ENCODE assay signal across 10 cellular contexts in the genomic region with DNA sequence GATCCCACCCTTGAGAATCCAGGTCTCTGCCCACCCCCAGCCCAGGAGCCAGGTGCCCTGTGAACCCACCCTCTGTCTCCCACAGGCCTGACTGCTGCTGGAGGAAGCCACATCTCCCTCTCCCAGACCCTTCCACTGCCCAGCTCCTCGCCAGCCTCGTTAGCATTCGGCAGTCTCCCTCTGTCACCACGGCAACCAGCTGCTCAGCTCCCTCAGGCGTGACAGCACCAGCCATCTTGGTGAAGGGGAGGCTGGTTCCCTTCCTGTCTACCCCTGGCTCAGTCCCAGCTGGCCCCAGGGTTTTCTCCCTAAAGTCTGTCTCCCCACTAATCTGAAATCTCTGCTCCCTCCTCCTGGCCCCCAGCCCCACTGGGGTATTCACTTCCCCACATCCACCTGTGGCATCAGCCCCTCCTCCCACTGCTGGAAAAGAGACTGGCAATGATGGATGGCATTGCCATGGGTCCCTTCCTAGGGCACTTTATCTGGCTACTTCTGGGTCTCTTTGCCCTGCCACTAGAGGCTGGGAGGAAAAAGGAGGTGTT. TPM values are rescaled to one million over a fixed set of nuclear protein-coding genes. Genes with fewer than 3 reads are reported as not detected.
DNase-seq lines count a peak whose midpoint lies in the region; TF ChIP-seq lines count a peak whose summit lies in the region.
"Had no signal": no experiment of that assay in that cellular context is flagged by ENCODE, and none has a peak within 500 bp of the region (broad histone marks: within the 10 kb centered on the region; RNA-seq: fewer than 3 reads in every experiment).

No MANE protein-coding gene starts in this region.

- TF ChIP-seq CTCF in thyroid gland (IDR thresholded peaks at IDR 0.05) (no peak), GM13976 (IDR thresholded peaks at IDR 0.05; ENCODE audit: borderline replicate concordance, control extremely low read depth, extremely low read depth, insufficient read depth, missing control alignments) (no peak)

- no peaks in the 10 kb centered on the region for H3K27me3 ChIP-seq in thyroid gland

- peak; percentile 52 for DNase-seq in NCI-H748 (lab: John Stamatoyannopoulos, UW; ENCODE audit: unreplicated experiment)
- no peak for DNase-seq in NCI-H748 treated with DMSO at 0.1 percent for 48 hours (lab: John Stamatoyannopoulos, UW)
- peak; percentile 59 for DNase-seq in NCI-H2227 treated with DMSO at 0.1 percent for 48 hours (lab: John Stamatoyannopoulos, UW)
- DNase-seq in globus pallidus (ENCODE audit: low spot score), result peak; percentile 42
- peak; percentile 47 to 54 for DNase-seq in thyroid gland
- no peak for DNase-seq in GM13976 (ENCODE audit: low spot score)
- no peak for DNase-seq in stimulated activated CD4-positive, alpha-beta T cell treated with anti-CD3 and anti-CD28 coated beads, Interleukin-1b, Interleukin-23, amount 100 ng/mL, for 48 hours
- no peak for DNase-seq in dermis blood vessel endothelial cell
- DNase-seq: IMR-90 had no signal

- no peaks in the 10 kb centered on the region for H3K36me3 ChIP-seq in thyroid gland
- H3K36me3 ChIP-seq: suprapubic skin had no signal

- intact Hi-C loops in thyroid gland (cut with DNase I), result no loop called here

- in situ Hi-C loops in GM13976 (cut with MboI; ENCODE audit: low sequenced_read_pairs, unreplicated experiment), result no loop called here

- H3K4me1 ChIP-seq in thyroid gland, result no peaks in the 10 kb centered on the region

- H3K4me3 ChIP-seq in thyroid gland (replicated peaks in 1 of 3), result no peak overlapping the region
- H3K4me3 ChIP-seq: suprapubic skin had no signal

- WGBS in thyroid gland, 2 donors, result 17 to 22% methylated on average over 1 to 5 of the region's 5 CpGs

- no peak overlapping the region for H3K27ac ChIP-seq in thyroid gland
- H3K27ac ChIP-seq: suprapubic skin had no signal

- H3K9me3 ChIP-seq in thyroid gland, result no peaks in the 10 kb centered on the region
- H3K9me3 ChIP-seq: suprapubic skin had no signal

- TF ChIP-seq POLR2A in thyroid gland (IDR thresholded peaks at IDR 0.05), result no peak

RNA-seq across cellular contexts. Expression of gene NRXN2, which starts 28.1 kb away (rescaled TPM):
- total RNA-seq in thyroid gland, result 10 to 100 TPM in 1 of 4 donors, 1 to 10 TPM in 3; 2.0 to 12.3 (median 4.8) TPM
- total RNA-seq in dermis blood vessel endothelial cell, result not detected in 2 replicates

RNA-seq across cellular contexts. Expression of gene RASGRP2, which starts 49.0 kb away (rescaled TPM):
- total RNA-seq in thyroid gland, result 1 to 10 TPM; 2.8 to 8.9 (median 6.6) TPM
- total RNA-seq in dermis blood vessel endothelial cell, result 2.0 and 2.9 TPM in 2 replicates
- total RNA-seq: IMR-90 had no signal

Comparison
In these comparisons a context has a peak if more than half of its experiments do, and no peak if none do; other contexts are left out.
1. DNase-seq: peak in NCI-H748 (single experiment), NCI-H2227 treated with DMSO at 0.1 percent for 48 hours (single experiment), globus pallidus (single experiment) and thyroid gland (2 of 2); none in NCI-H748 treated with DMSO at 0.1 percent for 48 hours (single experiment), GM13976 (single experiment), stimulated activated CD4-positive, alpha-beta T cell treated with anti-CD3 and anti-CD28 coated beads, Interleukin-1b, Interleukin-23, amount 100 ng/mL, for 48 hours (single experiment) and dermis blood vessel endothelial cell (single experiment).